1 cellular context compared by ENCODE assay signal in genomic region chr22:27726726-27727449, GRCh38.
TF ChIP-seq lines count a peak whose summit lies in the region.

No MANE protein-coding gene starts in this region.

TF ChIP-seq in HEK293, 187 proteins besides CTCF, POLR2A, EP300 and RAD21 (continued from another document):
- peak; percentile 23; the same call in 1 of the 2 replicates for TF ChIP-seq ZBTB6 (tag by site-specific recombination; IDR thresholded peaks at IDR 0.05)
- TF ChIP-seq ZNF398 (tag by site-specific recombination; IDR thresholded peaks at IDR 0.05) = peak; percentile 72
- peak; percentile 72 for TF ChIP-seq ZNF600 (tag by site-specific recombination; IDR thresholded peaks at IDR 0.05)
- peak; percentile 80 for TF ChIP-seq ZNF341 (tag by site-specific recombination; IDR thresholded peaks at IDR 0.05; ENCODE audit: low read depth)
- peak; percentile 37; the same call in 1 of the 2 replicates for TF ChIP-seq PATZ1 (tag by site-specific recombination; IDR thresholded peaks at IDR 0.05)
- no peak; the same call in 1 of the 2 replicates for TF ChIP-seq ZNF629 (tag by site-specific recombination; IDR thresholded peaks at IDR 0.05)
- peak; percentile 71 for TF ChIP-seq ZNF423 (tag by site-specific recombination; IDR thresholded peaks at IDR 0.05)
- TF ChIP-seq GLIS1 (tag by site-specific recombination; IDR thresholded peaks at IDR 0.05) = peak; percentile 97
- TF ChIP-seq ZBTB44 (tag by site-specific recombination; IDR thresholded peaks at IDR 0.05) = peak; percentile 57; the same call in 1 of the 2 replicates
